In genomic region chr11:134041349-134041748, GRCh38 we compare ENCODE assay signal across 17 cellular contexts. TPM values are rescaled to one million over a fixed set of nuclear protein-coding genes. Genes with fewer than 3 reads are reported as not detected.
DNase-seq lines count a peak whose midpoint lies in the region; ATAC-seq and TF ChIP-seq lines count a peak whose summit lies in the region.
"Had no signal": no experiment of that assay in that cellular context is flagged by ENCODE, and none has a peak within 500 bp of the region (broad histone marks: within the 10 kb centered on the region; RNA-seq: fewer than 3 reads in every experiment).

No MANE protein-coding gene starts in this region.

- H3K36me3 ChIP-seq in duodenal mucosa (ENCODE audit: control insufficient read depth in 1 of 2, insufficient read depth in 2 of 2, low read length in 2 of 2), result no peaks in the 10 kb centered on the region
- no peaks in the 10 kb centered on the region for H3K36me3 ChIP-seq in muscle layer of colon (ENCODE audit: insufficient read depth, low read length)
- no peaks in the 10 kb centered on the region for H3K36me3 ChIP-seq in stomach
- no peaks in the 10 kb centered on the region for H3K36me3 ChIP-seq in brain microvascular endothelial cell (replicated peaks)

- DNase-seq in stomach (no peak), brain microvascular endothelial cell (no peak), HEK293T (ENCODE audit: extremely low spot score) (no peak), activated gamma-delta T cell (lab: John Stamatoyannopoulos, UW) (no peak)
- DNase-seq in activated CD8-positive, alpha-beta memory T cell treated with anti-CD3 and anti-CD28 coated beads, Interleukin-2, amount 10 ng/mL, durations not matched to agents 7 days and 5 days, result no peak
- DNase-seq: activated CD8-positive, alpha-beta memory T cell treated with anti-CD3 and anti-CD28 coated beads for 24 hours; activated naive CD8-positive, alpha-beta T cell treated with anti-CD3 and anti-CD28 coated beads, Interleukin-2, amount 50 U/mL, for 24 hours; effector memory CD4-positive, alpha-beta T cell; NCI-H1092 treated with DMSO at 0.1 percent for 48 hours; NCI-H526 treated with DMSO at 0.1 percent for 48 hours; SIG-M5; stimulated activated CD4-positive, alpha-beta T cell treated with anti-CD3 and anti-CD28 coated beads, Interleukin-4, amount 100 ng/mL, for 4 hours had no signal

- WGBS in stomach, 5 donors, result 63 to 81% (median 73%) methylated on average over 8 of the region's 8 CpGs

- peaks cover 2% of the 10 kb centered on the region for H3K27me3 Mint-ChIP-seq in activated CD8-positive, alpha-beta memory T cell treated with anti-CD3 and anti-CD28 coated beads, Interleukin-2, amount 10 ng/mL, durations not matched to agents 7 days and 5 days

- H3K4me3 Mint-ChIP-seq in activated CD8-positive, alpha-beta memory T cell treated with anti-CD3 and anti-CD28 coated beads, Interleukin-2, amount 10 ng/mL, durations not matched to agents 7 days and 5 days, result no peak overlapping the region
- H3K4me3 Mint-ChIP-seq: activated naive CD8-positive, alpha-beta T cell treated with anti-CD3 and anti-CD28 coated beads, Interleukin-2, amount 50 U/mL, for 24 hours; B cell had no signal

- intact Hi-C loops in stomach (cut with DNase I; ENCODE audit: low total_unique reads), result no loop called here

- H3K4me1 ChIP-seq in duodenal mucosa (ENCODE audit: control insufficient read depth in 1 of 2, insufficient read depth in 2 of 2, low read length in 2 of 2) (peaks cover 6 to 9% of the 10 kb centered on the region in 2 donors), muscle layer of colon (ENCODE audit: insufficient read depth, low read length) (peaks cover 71% of the 10 kb centered on the region), stomach (peaks cover 25 to 74% (median 49%) of the 10 kb centered on the region in 4 donors)

- H3K27ac ChIP-seq in angular gyrus (ENCODE audit: low read depth, low read length), result peak overlapping the region; percentile 65
- peak overlapping the region; percentile 31 for H3K27ac ChIP-seq in duodenal mucosa (ENCODE audit: low read depth, low read length)
- H3K27ac ChIP-seq in muscle layer of colon (ENCODE audit: low read depth, low read length), result peak overlapping the region; percentile 67
- peak overlapping the region; percentile 28 to 96 (median 67) for H3K27ac ChIP-seq in stomach
- H3K27ac ChIP-seq in brain microvascular endothelial cell, result no peak overlapping the region

- no peaks in the 10 kb centered on the region for H3K9me3 Mint-ChIP-seq in activated CD8-positive, alpha-beta memory T cell treated with anti-CD3 and anti-CD28 coated beads, Interleukin-2, amount 10 ng/mL, durations not matched to agents 7 days and 5 days (ENCODE audit: low read depth)
- H3K9me3 Mint-ChIP-seq: activated naive CD8-positive, alpha-beta T cell treated with anti-CD3 and anti-CD28 coated beads, Interleukin-2, amount 50 U/mL, for 24 hours had no signal

- TF ChIP-seq CTCF in stomach (IDR thresholded peaks at IDR 0.05), result no peak
- TF ChIP-seq CTCF in brain microvascular endothelial cell (IDR thresholded peaks at IDR 0.05; ENCODE audit: low read depth, low read length, missing control alignments), result no peak

- no peaks in the 10 kb centered on the region for H3K36me3 Mint-ChIP-seq in activated CD8-positive, alpha-beta memory T cell treated with anti-CD3 and anti-CD28 coated beads, Interleukin-2, amount 10 ng/mL, durations not matched to agents 7 days and 5 days

- no peak for TF ChIP-seq EP300 in stomach (IDR thresholded peaks at IDR 0.05)

- peaks cover 13% of the 10 kb centered on the region for H3K4me1 Mint-ChIP-seq in activated CD8-positive, alpha-beta memory T cell treated with anti-CD3 and anti-CD28 coated beads, Interleukin-2, amount 10 ng/mL, durations not matched to agents 7 days and 5 days

- no peak overlapping the region for H3K27ac Mint-ChIP-seq in activated CD8-positive, alpha-beta memory T cell treated with anti-CD3 and anti-CD28 coated beads, Interleukin-2, amount 10 ng/mL, durations not matched to agents 7 days and 5 days
- H3K27ac Mint-ChIP-seq: activated naive CD8-positive, alpha-beta T cell treated with anti-CD3 and anti-CD28 coated beads, Interleukin-2, amount 50 U/mL, for 24 hours; B cell had no signal

- H3K4me3 ChIP-seq in duodenal mucosa (ENCODE audit: low read depth in 1 of 2, low read length in 2 of 2) (no peak overlapping the region), muscle layer of colon (ENCODE audit: low read depth in 1 of 2, low read length in 2 of 2) (no peak overlapping the region), stomach (no peak overlapping the region), brain microvascular endothelial cell (ENCODE audit: low read depth, low read length) (no peak overlapping the region)

- H3K9me3 ChIP-seq in duodenal mucosa (ENCODE audit: control insufficient read depth in 1 of 2, low read length in 2 of 2), result no peaks in the 10 kb centered on the region
- H3K9me3 ChIP-seq in muscle layer of colon (ENCODE audit: low read length), result no peaks in the 10 kb centered on the region
- H3K9me3 ChIP-seq in stomach, result no peaks in the 10 kb centered on the region

- H3K27me3 ChIP-seq in duodenal mucosa (ENCODE audit: control insufficient read depth in 1 of 2, insufficient read depth in 2 of 2, low read length in 2 of 2) (no peaks in the 10 kb centered on the region), muscle layer of colon (ENCODE audit: control insufficient read depth in 1 of 2, insufficient read depth in 2 of 2, low read length in 2 of 2) (no peaks in the 10 kb centered on the region), stomach (no peaks in the 10 kb centered on the region), brain microvascular endothelial cell (replicated peaks) (no peaks in the 10 kb centered on the region)

- TF ChIP-seq POLR2A in stomach (IDR thresholded peaks at IDR 0.05), result no peak

- CTCF ChIA-PET in HEK293T (lab: Yijun Ruan, JAX), result interaction anchor here (1.2 to 2.7 kb wide), 4 partner anchors 9 to 43 kb away, joined by 3 to 16 read pairs (median 3); no protein-coding TSS in a partner anchor
- CTCF ChIA-PET in activated CD8-positive, alpha-beta memory T cell treated with anti-CD3 and anti-CD28 coated beads, Interleukin-2, amount 10 ng/mL, durations not matched to agents 7 days and 5 days (lab: Charles Lee), result interaction anchor here (1.2 to 6.9 kb wide), 2 partner anchors 10 to 98 kb away, joined by 3 to 40 read pairs; no protein-coding TSS in a partner anchor

- in situ Hi-C loops in brain microvascular endothelial cell (cut with HindIII; ENCODE audit: low pct_ligation_motif_present, low sequenced_read_pairs), result no loop called here

- no peak overlapping the region for H3K9ac ChIP-seq in duodenal mucosa (ENCODE audit: low read depth in 1 of 2, low read length in 2 of 2)
- H3K9ac ChIP-seq in muscle layer of colon (ENCODE audit: low read length), result no peak overlapping the region

- no peak for ATAC-seq in activated CD8-positive, alpha-beta memory T cell treated with anti-CD3 and anti-CD28 coated beads, Interleukin-2, amount 10 ng/mL, durations not matched to agents 7 days and 5 days
- ATAC-seq: activated naive CD8-positive, alpha-beta T cell treated with anti-CD3 and anti-CD28 coated beads, Interleukin-2, amount 50 U/mL, for 24 hours had no signal

- POLR2A ChIA-PET in HEK293T (lab: Yijun Ruan, JAX), result no interaction called here

TF ChIP-seq in HEK293T, 16 proteins besides CTCF, POLR2A, EP300 and RAD21:
- TF ChIP-seq LEF1 (IDR thresholded peaks at IDR 0.05; ENCODE audit: borderline replicate concordance) (no peak), FOXK2 (IDR thresholded peaks at IDR 0.05) (no peak), SUZ12 (IDR thresholded peaks at IDR 0.05) (no peak), TARDBP (IDR thresholded peaks at IDR 0.05) (no peak), FOXA1 (IDR thresholded peaks at IDR 0.05) (no peak), NFRKB (IDR thresholded peaks at IDR 0.05) (no peak), PKNOX1 (IDR thresholded peaks at IDR 0.05) (no peak), ELF4 (IDR thresholded peaks at IDR 0.05) (no peak), SP1 (IDR thresholded peaks at IDR 0.05) (no peak), ARNT (IDR thresholded peaks at IDR 0.05) (no peak), CTBP1 (IDR thresholded peaks at IDR 0.05; ENCODE audit: borderline replicate concordance) (no peak), HDGF (IDR thresholded peaks at IDR 0.05; ENCODE audit: borderline replicate concordance) (no peak)

RNA-seq across cellular contexts. Expression of gene JAM3, which starts 27.5 kb away (rescaled TPM):
- total RNA-seq in stomach, result 10 to 100 TPM; 18.5 to 83.4 (median 44.2) TPM
- 10 to 100 TPM in 1 of 3 donors, 1 to 10 TPM in 2; 4.0 to 10.8 (median 5.7) TPM for polyA plus RNA-seq in stomach
- 1 to 10 TPM; 3.2 to 4.4 TPM for total RNA-seq in activated CD8-positive, alpha-beta memory T cell treated with anti-CD3 and anti-CD28 coated beads, Interleukin-2, amount 10 ng/mL, durations not matched to agents 7 days and 5 days
- total RNA-seq: OCI-LY7 had no signal
